ENCODE assay signal across 2 cellular contexts in the genomic region with DNA sequence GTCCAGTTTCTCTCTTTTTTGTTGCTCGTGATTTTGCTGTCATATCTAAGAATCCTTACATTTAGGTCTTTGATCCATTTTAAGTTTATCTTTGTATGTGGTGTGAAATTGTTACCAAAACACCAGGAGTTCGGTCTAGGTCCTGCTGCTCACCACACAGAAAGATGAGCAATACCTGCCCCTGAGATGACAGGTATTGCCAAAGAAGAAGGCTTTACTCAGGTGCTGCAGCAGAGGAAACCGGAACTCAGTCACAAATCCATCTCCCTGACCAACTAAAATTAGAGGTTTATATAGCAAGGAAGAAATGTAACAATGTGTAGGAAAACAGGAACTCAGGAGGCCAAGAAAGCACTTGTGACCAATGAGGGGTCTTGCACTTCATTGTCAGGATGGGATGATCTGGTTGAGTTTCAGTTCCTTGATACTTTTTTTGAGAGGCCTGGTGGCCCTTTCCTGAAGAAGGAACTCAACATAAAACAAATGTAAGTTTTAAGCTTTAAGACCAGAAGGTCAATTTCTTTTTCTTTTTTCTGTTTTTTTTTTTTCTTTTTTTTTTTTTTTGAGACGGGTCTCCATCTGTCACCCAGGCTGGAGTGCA.
TF ChIP-seq lines count a peak whose summit lies in the region.

No MANE protein-coding gene starts in this region.

TF ChIP-seq in GM23338, 12 proteins besides CTCF, POLR2A, EP300 and RAD21:
- TF ChIP-seq POLR2AphosphoS5 (IDR thresholded peaks at IDR 0.05; ENCODE audit: low read depth) = no peak
- TF ChIP-seq ZNF331 (CRISPR knock-in tag; IDR thresholded peaks at IDR 0.05; ENCODE audit: low read depth) = no peak
- TF ChIP-seq, protein P1, sequence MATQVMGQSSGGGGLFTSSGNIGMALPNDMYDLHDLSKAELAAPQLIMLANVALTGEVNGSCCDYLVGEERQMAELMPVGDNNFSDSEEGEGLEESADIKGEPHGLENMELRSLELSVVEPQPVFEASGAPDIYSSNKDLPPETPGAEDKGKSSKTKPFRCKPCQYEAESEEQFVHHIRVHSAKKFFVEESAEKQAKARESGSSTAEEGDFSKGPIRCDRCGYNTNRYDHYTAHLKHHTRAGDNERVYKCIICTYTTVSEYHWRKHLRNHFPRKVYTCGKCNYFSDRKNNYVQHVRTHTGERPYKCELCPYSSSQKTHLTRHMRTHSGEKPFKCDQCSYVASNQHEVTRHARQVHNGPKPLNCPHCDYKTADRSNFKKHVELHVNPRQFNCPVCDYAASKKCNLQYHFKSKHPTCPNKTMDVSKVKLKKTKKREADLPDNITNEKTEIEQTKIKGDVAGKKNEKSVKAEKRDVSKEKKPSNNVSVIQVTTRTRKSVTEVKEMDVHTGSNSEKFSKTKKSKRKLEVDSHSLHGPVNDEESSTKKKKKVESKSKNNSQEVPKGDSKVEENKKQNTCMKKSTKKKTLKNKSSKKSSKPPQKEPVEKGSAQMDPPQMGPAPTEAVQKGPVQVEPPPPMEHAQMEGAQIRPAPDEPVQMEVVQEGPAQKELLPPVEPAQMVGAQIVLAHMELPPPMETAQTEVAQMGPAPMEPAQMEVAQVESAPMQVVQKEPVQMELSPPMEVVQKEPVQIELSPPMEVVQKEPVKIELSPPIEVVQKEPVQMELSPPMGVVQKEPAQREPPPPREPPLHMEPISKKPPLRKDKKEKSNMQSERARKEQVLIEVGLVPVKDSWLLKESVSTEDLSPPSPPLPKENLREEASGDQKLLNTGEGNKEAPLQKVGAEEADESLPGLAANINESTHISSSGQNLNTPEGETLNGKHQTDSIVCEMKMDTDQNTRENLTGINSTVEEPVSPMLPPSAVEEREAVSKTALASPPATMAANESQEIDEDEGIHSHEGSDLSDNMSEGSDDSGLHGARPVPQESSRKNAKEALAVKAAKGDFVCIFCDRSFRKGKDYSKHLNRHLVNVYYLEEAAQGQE (IDR thresholded peaks at IDR 0.05; ENCODE audit: unreplicated experiment) = no peak
- no peak for TF ChIP-seq CREB1 (CRISPR knock-in tag; IDR thresholded peaks at IDR 0.05; ENCODE audit: low read depth)

TF ChIP-seq in GM12878, 131 proteins besides CTCF, POLR2A, EP300 and RAD21:
- TF ChIP-seq CHD2 (IDR thresholded peaks at IDR 0.05; ENCODE audit: borderline replicate concordance, low read depth, low read length) (no peak), CBX5 (IDR thresholded peaks at IDR 0.05; ENCODE audit: low read depth) (no peak), IRF3 (IDR thresholded peaks at IDR 0.05) (no peak), SKIL (IDR thresholded peaks at IDR 0.05; ENCODE audit: low read depth, poor library complexity, severe bottlenecking) (no peak), IRF4 (IDR thresholded peaks at IDR 0.05; ENCODE audit: low read depth, low read length) (no peak), NR2F1 (conservative IDR thresholded peaks at IDR 0.05) (no peak), HDAC6 (IDR thresholded peaks at IDR 0.05; ENCODE audit: unreplicated experiment) (no peak), SPI1 (IDR thresholded peaks at IDR 0.05; ENCODE audit: borderline replicate concordance, insufficient read depth, low read depth, low read length) (peak; percentile 35; the same call in 1 of the 2 replicates)
- TF ChIP-seq, protein P2, sequence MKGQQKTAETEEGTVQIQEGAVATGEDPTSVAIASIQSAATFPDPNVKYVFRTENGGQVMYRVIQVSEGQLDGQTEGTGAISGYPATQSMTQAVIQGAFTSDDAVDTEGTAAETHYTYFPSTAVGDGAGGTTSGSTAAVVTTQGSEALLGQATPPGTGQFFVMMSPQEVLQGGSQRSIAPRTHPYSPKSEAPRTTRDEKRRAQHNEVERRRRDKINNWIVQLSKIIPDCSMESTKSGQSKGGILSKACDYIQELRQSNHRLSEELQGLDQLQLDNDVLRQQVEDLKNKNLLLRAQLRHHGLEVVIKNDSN (IDR thresholded peaks at IDR 0.05; ENCODE audit: borderline replicate concordance, extremely low read length, insufficient read depth, low read depth, low read length) = no peak
